Comparison of ENCODE assay signal across 8 cellular contexts in the genomic region with DNA sequence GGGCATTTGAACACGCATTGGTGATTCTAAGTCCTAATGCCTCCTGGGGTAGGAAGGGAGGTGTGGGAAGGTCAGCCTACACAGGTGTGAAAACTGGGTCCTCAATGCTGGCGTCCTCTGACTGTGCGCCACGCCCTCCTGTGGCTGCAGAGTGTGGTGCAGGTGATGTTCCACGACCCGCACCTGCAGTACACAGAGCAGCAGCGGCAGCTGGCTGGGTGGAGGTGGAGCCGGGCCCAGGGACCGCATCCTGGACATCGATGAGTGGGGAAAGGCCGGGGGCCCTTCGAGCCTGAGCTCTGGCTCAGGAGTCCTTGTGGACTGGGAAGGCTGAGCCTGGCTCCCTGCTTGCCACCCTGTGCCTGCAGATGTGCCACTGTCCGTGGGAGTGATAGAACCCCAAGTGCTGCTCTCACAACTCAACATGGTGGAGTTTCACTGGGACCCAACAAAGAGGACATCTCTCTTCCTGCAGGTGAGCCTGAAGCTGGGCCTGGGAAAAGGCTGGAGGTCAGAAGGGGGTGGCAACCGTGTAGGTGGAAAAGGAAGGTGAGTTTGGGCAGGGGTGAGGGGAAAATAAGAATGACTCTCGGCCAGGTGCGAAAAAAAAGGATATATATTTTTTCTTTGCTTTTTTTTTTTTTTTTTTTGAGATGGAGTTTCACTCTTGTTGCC. TPM values are rescaled to one million over a fixed set of nuclear protein-coding genes. Genes with fewer than 3 reads are reported as not detected.
A peak's percentile ranks its signal among the peaks of the same experiment; 100 is the strongest.
DNase-seq lines count a peak whose midpoint lies in the region; ATAC-seq and TF ChIP-seq lines count a peak whose summit lies in the region.

No MANE protein-coding gene starts in this region.

- H3K4me1 Mint-ChIP-seq in HFFc6 (ENCODE audit: low read depth): peaks cover 6% of the 10 kb centered on the region

- H3K4me3 Mint-ChIP-seq in HFFc6: no peak overlapping the region

- DNase-seq in AG09309 (ENCODE audit: low read depth): no peak
- no peak for DNase-seq in HFFc6
- peak; percentile 61 to 80 for DNase-seq in SHP77 (lab: John Stamatoyannopoulos, UW)
- peak; percentile 72 for DNase-seq in activated naive CD4-positive, alpha-beta T cell treated with Interleukin-2 at 50 U/mL for 16 hours
- peak; percentile 47 for DNase-seq in left ventricle myocardium superior
- peak; percentile 78 for DNase-seq in stimulated activated CD4-positive, alpha-beta T cell treated with anti-CD3 and anti-CD28 coated beads, Interleukin-15, amount 100 ng/mL, for 24 hours
- no peak for DNase-seq in T1000 (lab: John Stamatoyannopoulos, UW)
- no peak for DNase-seq in Ammon's horn (ENCODE audit: low spot score)

- H3K36me3 Mint-ChIP-seq in HFFc6 (ENCODE audit: low read depth): no peaks in the 10 kb centered on the region

- intact Hi-C loops in left ventricle myocardium superior (cut with micrococcal nuclease): no loop called here

- no peaks in the 10 kb centered on the region for H3K9me3 Mint-ChIP-seq in HFFc6

- no peak overlapping the region for H3K4me3 ChIP-seq in AG09309 (ENCODE audit: control insufficient read depth, low read depth, low read length)

- H3K27me3 Mint-ChIP-seq in HFFc6 (ENCODE audit: insufficient read depth): peaks cover 3% of the 10 kb centered on the region

- TF ChIP-seq CTCF in AG09309 (IDR thresholded peaks at IDR 0.05; ENCODE audit: control insufficient read depth, insufficient read depth, low read depth, low read length, missing control alignments) (peak; percentile 62), HFFc6 (IDR thresholded peaks at IDR 0.05) (peak; percentile 83)

- H3K27ac Mint-ChIP-seq in HFFc6: no peak overlapping the region

- ATAC-seq in left ventricle myocardium superior: peak; percentile 32

RNA-seq across cellular contexts. Expression of gene STAC2, which starts 14.0 kb away (rescaled TPM):
- total RNA-seq in HFFc6 (2021; fragmentation: NEBNext Ultra II Directional; extraction: Animal tissue kit (Norgen Biotek cat#: 25700)): not detected
- 0.62 TPM for total RNA-seq in left ventricle myocardium superior

RNA-seq across cellular contexts. Expression of gene RPL19, which starts 39.7 kb away (rescaled TPM):
- 1,000 to 10,000 TPM; 1,574 to 1,911 (median 1,762) TPM for total RNA-seq in HFFc6 (2021; fragmentation: NEBNext Ultra II Directional; extraction: Animal tissue kit (Norgen Biotek cat#: 25700))
- 992 TPM for total RNA-seq in left ventricle myocardium superior

RNA-seq across cellular contexts. Expression of gene CACNB1, which starts 42.3 kb away (rescaled TPM):
- total RNA-seq in HFFc6 (2021; fragmentation: NEBNext Ultra II Directional; extraction: Animal tissue kit (Norgen Biotek cat#: 25700)): 1 to 10 TPM; 5.1 to 7.0 (median 6.1) TPM
- total RNA-seq in left ventricle myocardium superior: 5.7 TPM

Comparison
In these comparisons a context has a peak if more than half of its experiments do, and no peak if none do; other contexts are left out.
1. DNase-seq: peak in SHP77 (2 of 2), activated naive CD4-positive, alpha-beta T cell treated with Interleukin-2 at 50 U/mL for 16 hours (single experiment), left ventricle myocardium superior (single experiment) and stimulated activated CD4-positive, alpha-beta T cell treated with anti-CD3 and anti-CD28 coated beads, Interleukin-15, amount 100 ng/mL, for 24 hours (single experiment); none in AG09309 (single experiment), HFFc6 (single experiment), T1000 (single experiment) and Ammon's horn (single experiment).